In the genomic region with DNA sequence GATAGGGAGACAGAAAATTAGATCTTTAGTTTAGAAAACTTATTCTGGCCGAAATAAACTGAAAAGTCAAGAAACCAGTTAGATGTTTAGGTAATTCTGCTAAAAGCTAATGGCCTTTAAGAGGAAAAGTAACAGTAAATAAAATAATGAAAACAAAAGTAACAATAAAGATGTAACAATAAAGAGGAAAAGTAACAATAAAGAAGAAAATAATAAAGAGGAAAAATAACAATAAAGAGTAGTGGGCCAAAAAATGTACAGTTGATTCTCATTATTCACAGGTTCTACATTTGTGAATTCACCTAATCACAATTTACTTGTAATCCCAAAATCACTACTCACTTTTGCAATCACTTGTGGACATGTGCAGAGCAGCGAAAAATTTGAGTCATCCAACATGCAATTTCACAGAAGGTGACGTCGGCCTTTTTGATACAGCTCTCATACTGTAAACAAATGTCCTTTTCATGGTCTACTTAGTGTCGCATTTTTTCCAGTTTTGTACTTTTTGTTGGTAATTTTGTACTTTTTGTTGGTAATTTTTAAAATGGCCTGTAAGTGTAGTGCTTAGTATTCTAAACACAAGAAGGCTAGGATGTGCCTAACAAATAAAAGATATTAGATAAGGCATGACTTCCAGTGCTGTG, we compare ENCODE assay signal across 12 cellular contexts. TPM values are rescaled to one million over a fixed set of nuclear protein-coding genes. Genes with fewer than 3 reads are reported as not detected.
DNase-seq lines count a peak whose midpoint lies in the region; ATAC-seq and TF ChIP-seq lines count a peak whose summit lies in the region.
"Had no signal": no experiment of that assay in that cellular context is flagged by ENCODE, and none has a peak within 500 bp of the region (broad histone marks: within the 10 kb centered on the region; RNA-seq: fewer than 3 reads in every experiment).

No MANE protein-coding gene starts in this region.

- no peaks in the 10 kb centered on the region for H3K27me3 Mint-ChIP-seq in CD4-positive, CD25-positive, alpha-beta regulatory T cell
- no peaks in the 10 kb centered on the region for H3K27me3 Mint-ChIP-seq in activated T-helper 17 cell treated with anti-CD3 and anti-CD28 coated beads, Interleukin-2, amount 50 U/mL, for 72 hours

- peaks cover 80% of the 10 kb centered on the region for H3K79me2 ChIP-seq in GM23248 (ENCODE audit: insufficient read depth)

- 83 to 84% methylated on average over 5 of the region's 5 CpGs for WGBS in GM23248 (ENCODE audit: low coverage in 1 of 2, low lambda C conversion rate in 2 of 2, missing lambda C conversion rate in 2 of 2), 2 experiments

- TF ChIP-seq CTCF in A673 (conservative IDR thresholded peaks at IDR 0.05; ENCODE audit: low read depth, low read length), result no peak

- ATAC-seq in CD4-positive, CD25-positive, alpha-beta regulatory T cell (ENCODE audit: low read depth in 2 of 2), result peak in 1 of 2 donors; percentile 57
- ATAC-seq in activated T-helper 17 cell treated with anti-CD3 and anti-CD28 coated beads, Interleukin-2, amount 50 U/mL, for 72 hours (replicated peaks), result peak; percentile 67
- ATAC-seq in HG03442 (IDR thresholded peaks at IDR 0.05; ENCODE audit: unreplicated experiment) (no peak), GM21619 (IDR thresholded peaks at IDR 0.05; ENCODE audit: unreplicated experiment) (no peak)

- H3K4me1 Mint-ChIP-seq in CD4-positive, CD25-positive, alpha-beta regulatory T cell, result peaks cover 53 to 74% (median 61%) of the 10 kb centered on the region in 4 donors
- peaks cover 15% of the 10 kb centered on the region for H3K4me1 Mint-ChIP-seq in activated T-helper 17 cell treated with anti-CD3 and anti-CD28 coated beads, Interleukin-2, amount 50 U/mL, for 72 hours

- no peaks in the 10 kb centered on the region for H3F3A ChIP-seq in GM23248 (ENCODE audit: insufficient read depth)

- H3K4me1 ChIP-seq in CD4-positive, CD25-positive, alpha-beta regulatory T cell (ENCODE audit: control insufficient read depth, insufficient read depth, low read length, poor library complexity, severe bottlenecking), result peaks cover 46% of the 10 kb centered on the region
- H3K4me1 ChIP-seq in GM23248 (ENCODE audit: insufficient read depth), result no peaks in the 10 kb centered on the region
- H3K4me1 ChIP-seq in A673 (ENCODE audit: insufficient read depth, low read length, poor library complexity, severe bottlenecking), result no peaks in the 10 kb centered on the region
- H3K4me1 ChIP-seq: BLaER1 treated with 17β-estradiol and CSF1 and Interleukin-3, amounts not matched to agents 10 nM and 100 nM had no signal

- peak overlapping the region; percentile 61 to 87 (median 75) for H3K4me3 Mint-ChIP-seq in CD4-positive, CD25-positive, alpha-beta regulatory T cell
- peak overlapping the region; percentile 59 for H3K4me3 Mint-ChIP-seq in activated T-helper 17 cell treated with anti-CD3 and anti-CD28 coated beads, Interleukin-2, amount 50 U/mL, for 72 hours

- intact Hi-C loops in A673 (cut with micrococcal nuclease; ENCODE audit: unreplicated experiment), result no loop called here

- H3K4me2 ChIP-seq in GM23248 (ENCODE audit: unreplicated experiment), result no peak overlapping the region
- H3K4me2 ChIP-seq: BLaER1 treated with 17β-estradiol and CSF1 and Interleukin-3, amounts not matched to agents 10 nM and 100 nM had no signal

- H3K36me3 ChIP-seq in CD4-positive, CD25-positive, alpha-beta regulatory T cell (ENCODE audit: control insufficient read depth, insufficient read depth, low read length), result peaks cover 18% of the 10 kb centered on the region
- peaks cover 12% of the 10 kb centered on the region for H3K36me3 ChIP-seq in GM23248 (ENCODE audit: low read depth)
- peaks cover 9% of the 10 kb centered on the region for H3K36me3 ChIP-seq in A673 (ENCODE audit: insufficient read depth, low read length, poor library complexity, severe bottlenecking)

- no peaks in the 10 kb centered on the region for H3K27me3 ChIP-seq in CD4-positive, CD25-positive, alpha-beta regulatory T cell (ENCODE audit: control insufficient read depth, insufficient read depth, low read length)
- H3K27me3 ChIP-seq in GM23248 (replicated peaks; ENCODE audit: insufficient read depth) (no peaks in the 10 kb centered on the region), A673 (replicated peaks; ENCODE audit: insufficient read depth, low read depth, low read length, poor library complexity) (no peaks in the 10 kb centered on the region)
- H3K27me3 ChIP-seq: BLaER1 treated with 17β-estradiol and CSF1 and Interleukin-3, amounts not matched to agents 10 nM and 100 nM had no signal

- H3K27ac ChIP-seq in CD4-positive, CD25-positive, alpha-beta regulatory T cell (ENCODE audit: insufficient read depth, low read length, poor library complexity, severe bottlenecking), result peak overlapping the region; percentile 80
- H3K27ac ChIP-seq in GM23248 (no peak overlapping the region), A673 (ENCODE audit: low read depth, low read length, poor library complexity, severe bottlenecking) (no peak overlapping the region)
- H3K27ac ChIP-seq: BLaER1 treated with 17β-estradiol and CSF1 and Interleukin-3, amounts not matched to agents 10 nM and 100 nM; HL-60 had no signal

- peak overlapping the region; percentile 88 to 94 (median 89) for H3K27ac Mint-ChIP-seq in CD4-positive, CD25-positive, alpha-beta regulatory T cell
- peak overlapping the region; percentile 78 for H3K27ac Mint-ChIP-seq in activated T-helper 17 cell treated with anti-CD3 and anti-CD28 coated beads, Interleukin-2, amount 50 U/mL, for 72 hours

- no peak overlapping the region for H3K9ac ChIP-seq in GM23248
- H3K9ac ChIP-seq: BLaER1 treated with 17β-estradiol and CSF1 and Interleukin-3, amounts not matched to agents 10 nM and 100 nM had no signal

- in situ Hi-C loops in GM23248 (cut with MboI), result no loop called here

- no TSS peak for BruUV-seq in A673 (replicated peaks; lab: Mats Ljungman, UMichigan)

- peaks cover 13% of the 10 kb centered on the region; the same call in 1 of the 2 replicates for H4K20me1 ChIP-seq in GM23248 (ENCODE audit: insufficient read depth)

- no peaks in the 10 kb centered on the region for H3K9me2 ChIP-seq in GM23248 (ENCODE audit: insufficient read depth)

- H3K4me3 ChIP-seq in CD4-positive, CD25-positive, alpha-beta regulatory T cell (ENCODE audit: low read depth, low read length), result peak overlapping the region; percentile 77
- H3K4me3 ChIP-seq in GM23248, result no peak overlapping the region
- H3K4me3 ChIP-seq in A673 (ENCODE audit: low read depth, low read length, poor library complexity, severe bottlenecking), result no peak overlapping the region
- H3K4me3 ChIP-seq: BLaER1 treated with 17β-estradiol and CSF1 and Interleukin-3, amounts not matched to agents 10 nM and 100 nM had no signal

- no peaks in the 10 kb centered on the region for H3K9me3 ChIP-seq in CD4-positive, CD25-positive, alpha-beta regulatory T cell (ENCODE audit: control insufficient read depth in 2 of 2, low read length in 2 of 2)
- no peaks in the 10 kb centered on the region for H3K9me3 ChIP-seq in GM23248 (ENCODE audit: low read depth)
- no peaks in the 10 kb centered on the region for H3K9me3 ChIP-seq in A673 (ENCODE audit: low read depth, low read length, poor library complexity, severe bottlenecking)

- CTCF ChIA-PET in A673 (lab: Charles Lee), result no interaction called here

- POLR2A ChIA-PET in A673 (lab: Charles Lee; ENCODE audit: low non-redundant PET), result interaction anchor here (0.7 kb wide), 1 partner anchor 11 kb away, joined by 3 read pairs; no protein-coding TSS in a partner anchor

- DNase-seq in CD4-positive, CD25-positive, alpha-beta regulatory T cell, result peak; percentile 14 to 46 (median 34)
- peak; percentile 23 for DNase-seq in GM23248
- DNase-seq in fibroblast of gingiva (ENCODE audit: low read depth), result peak; percentile 18
- no peak for DNase-seq in occipital lobe (lab: John Stamatoyannopoulos, UW)
- DNase-seq in A673 (ENCODE audit: low spot score), result no peak
- DNase-seq: aorta, kidney had no signal

- peaks cover 45% of the 10 kb centered on the region for H3K36me3 Mint-ChIP-seq in CD4-positive, CD25-positive, alpha-beta regulatory T cell
- H3K36me3 Mint-ChIP-seq in activated T-helper 17 cell treated with anti-CD3 and anti-CD28 coated beads, Interleukin-2, amount 50 U/mL, for 72 hours (ENCODE audit: low read depth), result peaks cover 93% of the 10 kb centered on the region

- no peak overlapping the region for H2AFZ ChIP-seq in GM23248

- no peaks in the 10 kb centered on the region for H3K9me3 Mint-ChIP-seq in CD4-positive, CD25-positive, alpha-beta regulatory T cell
- no peaks in the 10 kb centered on the region for H3K9me3 Mint-ChIP-seq in activated T-helper 17 cell treated with anti-CD3 and anti-CD28 coated beads, Interleukin-2, amount 50 U/mL, for 72 hours

RNA-seq across cellular contexts. Expression of a gene that starts 24.0 kb away (rescaled TPM):
- 109 TPM for total RNA-seq in CD4-positive, CD25-positive, alpha-beta regulatory T cell
- polyA plus RNA-seq in CD4-positive, CD25-positive, alpha-beta regulatory T cell, result 10 to 100 TPM; 49.4 to 66.8 (median 61.8) TPM
- 83.1 and 124 TPM in 2 replicates for total RNA-seq in GM23248 (2014; rRNA removed; shearing (Covaris generic))
- polyA plus RNA-seq in GM23248 (2016; fragmentation: Nextera tagmentation; extraction: Ambion mirVana), result 83.9 and 85.0 TPM in 2 replicates
- 100 to 1,000 TPM; 149 to 167 TPM for total RNA-seq in activated T-helper 17 cell treated with anti-CD3 and anti-CD28 coated beads, Interleukin-2, amount 50 U/mL, for 72 hours
- total RNA-seq in occipital lobe (128 TPM), A673 (2021) (106 and 113 TPM in 2 replicates)

Comparison
In these comparisons a context has a peak if more than half of its experiments do, and no peak if none do; other contexts are left out.
1. DNase-seq: peak in CD4-positive, CD25-positive, alpha-beta regulatory T cell (3 of 3), GM23248 (single experiment) and fibroblast of gingiva (single experiment); none in occipital lobe (single experiment) and A673 (single experiment).